ENCODE assay signal across 1 cellular context in genomic region chr22:47129902-47130301, GRCh38.
TF ChIP-seq lines count a peak whose summit lies in the region.

No MANE protein-coding gene starts in this region.

TF ChIP-seq in K562, 482 proteins besides CTCF, POLR2A, EP300 and RAD21 (continued from another document):
- TF ChIP-seq MGA (IDR thresholded peaks at IDR 0.05) (peak; percentile 68), FIP1L1 (IDR thresholded peaks at IDR 0.05; ENCODE audit: low read depth, low read length, poor library complexity, severe bottlenecking) (no peak), DPF2 (IDR thresholded peaks at IDR 0.05) (peak; percentile 20; the same call in 1 of the 2 replicates), MAFK (IDR thresholded peaks at IDR 0.05; ENCODE audit: low read length) (peak; percentile 45; the same call in 1 of the 2 replicates), ATF7 (IDR thresholded peaks at IDR 0.05) (peak; percentile 47; the same call in 1 of the 2 replicates), ZNF778 (CRISPR knock-in tag; IDR thresholded peaks at IDR 0.05) (no peak), FOXA1 (IDR thresholded peaks at IDR 0.05; ENCODE audit: borderline replicate concordance) (no peak), ATF3 (IDR thresholded peaks at IDR 0.05) (peak; percentile 86), ATF3 (CRISPR knock-in tag; conservative IDR thresholded peaks at IDR 0.05) (no peak), ZNF592 (IDR thresholded peaks at IDR 0.05) (peak; percentile 48; the same call in 1 of the 2 replicates), JUND (IDR thresholded peaks at IDR 0.05; ENCODE audit: borderline replicate concordance, low read depth, low read length) (peak; percentile 86), JUND (tag; IDR thresholded peaks at IDR 0.05; ENCODE audit: borderline replicate concordance, low read depth, low read length) (peak; percentile 70; the same call in 1 of the 3 replicates), BHLHE40 (IDR thresholded peaks at IDR 0.05; ENCODE audit: low read length) (peak; percentile 90), FOSL1 (tag; conservative IDR thresholded peaks at IDR 0.05) (peak; percentile 80), HSF4 (CRISPR knock-in tag; IDR thresholded peaks at IDR 0.05; ENCODE audit: borderline replicate concordance) (no peak), TFAP4 (CRISPR knock-in tag; IDR thresholded peaks at IDR 0.05; ENCODE audit: borderline replicate concordance) (peak; percentile 31; the same call in 1 of the 2 replicates), DDX20 (tag; IDR thresholded peaks at IDR 0.05; ENCODE audit: low read depth) (no peak)
